In the genomic region with DNA sequence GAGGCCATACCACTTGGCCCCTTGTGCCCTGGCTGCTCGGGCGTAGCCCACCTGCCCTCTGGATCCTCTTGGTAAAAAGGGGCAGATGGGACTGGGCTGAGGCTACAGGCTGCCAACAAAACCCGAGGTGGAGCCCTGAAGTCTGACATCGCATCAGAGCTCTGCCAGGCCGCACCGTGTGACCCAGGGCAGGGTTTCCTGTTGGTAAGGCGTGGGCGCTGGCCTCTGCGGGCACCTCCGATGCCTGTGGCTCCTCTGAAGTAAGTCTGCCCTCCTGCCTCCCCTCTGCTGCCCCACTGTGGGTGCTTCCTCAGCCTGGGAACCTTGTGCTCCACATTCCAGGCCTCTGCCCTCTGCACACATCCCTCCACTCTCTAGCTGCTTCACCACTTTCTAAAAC, we compare ENCODE assay signal across 14 cellular contexts. TPM values are rescaled to one million over a fixed set of nuclear protein-coding genes. Genes with fewer than 3 reads are reported as not detected.
"Had no signal": no experiment of that assay in that cellular context is flagged by ENCODE, and none has a peak within 500 bp of the region (broad histone marks: within the 10 kb centered on the region; RNA-seq: fewer than 3 reads in every experiment).

No MANE protein-coding gene starts in this region.

- H3K4me2 ChIP-seq: hepatocyte had no signal

- H2AFZ ChIP-seq: hepatocyte had no signal

- H3K4me3 ChIP-seq: esophagus muscularis mucosa, hepatocyte, left lung, SJSA1, tibial artery, vagina had no signal

- H3K36me3 ChIP-seq: left lung, SJSA1, vagina had no signal

- H3K27ac ChIP-seq: esophagus muscularis mucosa, hepatocyte, left lung, SJSA1, tibial artery, vagina had no signal

- DNase-seq: activated CD4-positive, alpha-beta T cell treated with anti-CD3 and anti-CD28 coated beads, Interleukin-2, amount 50 U/mL, for 48 hours; activated CD4-positive, CD25-positive, alpha-beta regulatory T cell treated with anti-CD3 and anti-CD28 coated beads, Interleukin-2, amount 50 U/mL, for 72 hours; activated naive CD4-positive, alpha-beta T cell treated with anti-CD3 and anti-CD28 coated beads for 36 hours; left lung; SW 1271 had no signal

- ATAC-seq: left lung; stimulated activated memory B cell treated with anti-CD40 and anti-IgM and Interleukin-4, amounts not matched to agents 10 μg/mL and 1 μg/mL and 100 μg/mL, for 72 hours had no signal

- H3K4me1 ChIP-seq: esophagus muscularis mucosa, SJSA1, tibial artery, vagina had no signal

- H3K9me3 ChIP-seq: esophagus muscularis mucosa, left lung, SJSA1, tibial artery, vagina had no signal

- H3K27me3 ChIP-seq: hepatocyte, left lung, SJSA1, tibial artery, vagina had no signal

- FAIRE-seq: keratinocyte had no signal

RNA-seq across cellular contexts. Expression of gene CHDH, which starts 8.9 kb away (rescaled TPM):
- total RNA-seq: SJSA1 had no signal
- polyA plus RNA-seq: keratinocyte had no signal

RNA-seq across cellular contexts. Expression of gene IL17RB, which starts 9.0 kb away (rescaled TPM):
- total RNA-seq: glomerular endothelial cell, pulmonary artery endothelial cell, SJSA1, vagina had no signal
- polyA plus RNA-seq: keratinocyte had no signal
